ENCODE assay signal across 17 cellular contexts in the genomic region with DNA sequence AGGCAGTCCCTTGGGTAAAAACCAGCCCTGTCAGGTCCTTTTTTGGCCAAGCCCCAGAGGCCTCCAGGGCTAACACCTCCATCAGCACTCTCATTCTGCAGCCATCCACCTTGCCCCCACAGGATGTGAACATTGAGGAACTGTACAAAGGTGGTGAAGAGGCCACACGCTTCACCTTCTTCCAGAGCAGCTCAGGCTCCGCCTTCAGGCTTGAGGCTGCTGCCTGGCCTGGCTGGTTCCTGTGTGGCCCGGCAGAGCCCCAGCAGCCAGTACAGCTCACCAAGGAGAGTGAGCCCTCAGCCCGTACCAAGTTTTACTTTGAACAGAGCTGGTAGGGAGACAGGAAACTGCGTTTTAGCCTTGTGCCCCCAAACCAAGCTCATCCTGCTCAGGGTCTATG. TPM values are rescaled to one million over a fixed set of nuclear protein-coding genes. Genes with fewer than 3 reads are reported as not detected.
DNase-seq lines count a peak whose midpoint lies in the region; ATAC-seq and TF ChIP-seq lines count a peak whose summit lies in the region.
"Had no signal": no experiment of that assay in that cellular context is flagged by ENCODE, and none has a peak within 500 bp of the region (broad histone marks: within the 10 kb centered on the region; RNA-seq: fewer than 3 reads in every experiment).

No MANE protein-coding gene starts in this region.

- CTCF ChIA-PET in mammary epithelial cell (lab: Charles Lee; ENCODE audit: low non-redundant PET) = no interaction called here
- CTCF ChIA-PET in MCF 10A (lab: Yijun Ruan, JAX) = interaction anchor here (12.2 kb wide), 1 partner anchor 126 kb away, joined by 267 read pairs; no protein-coding TSS in a partner anchor

- POLR2A ChIA-PET in MCF 10A (lab: Yijun Ruan, JAX) = no interaction called here

- H3K4me1 ChIP-seq in mammary epithelial cell (ENCODE audit: insufficient read depth, low read length) = peaks cover 72% of the 10 kb centered on the region
- H3K4me1 ChIP-seq in tibial artery = no peaks in the 10 kb centered on the region

- peak overlapping the region; percentile 20 for H2AFZ ChIP-seq in mammary epithelial cell (ENCODE audit: low read depth, low read length)

- no peaks in the 10 kb centered on the region for H3K9me3 ChIP-seq in mammary epithelial cell (replicated peaks; ENCODE audit: insufficient read depth, low read length)
- no peaks in the 10 kb centered on the region for H3K9me3 ChIP-seq in tibial artery
- H3K9me3 ChIP-seq: BLaER1 had no signal

- peak; percentile 20 for ATAC-seq in left colon
- ATAC-seq: GM12878 had no signal

- no peaks in the 10 kb centered on the region for H3K9me3 Mint-ChIP-seq in activated CD4-positive, alpha-beta T cell treated with anti-CD3 and anti-CD28 coated beads, Interleukin-2, amount 10 ng/mL, durations not matched to agents 24 days and 14 days
- H3K9me3 Mint-ChIP-seq in MCF 10A (ENCODE audit: unreplicated experiment) = no peaks in the 10 kb centered on the region
- H3K9me3 Mint-ChIP-seq in activated naive CD8-positive, alpha-beta T cell treated with anti-CD3 and anti-CD28 coated beads for 36 hours = no peaks in the 10 kb centered on the region

- no peak overlapping the region for H3K9ac ChIP-seq in mammary epithelial cell (ENCODE audit: insufficient read depth, low read length)
- H3K9ac ChIP-seq: BLaER1 had no signal

- no peak overlapping the region for H3K27ac ChIP-seq in mammary epithelial cell (ENCODE audit: insufficient read depth, low read depth, low read length)
- H3K27ac ChIP-seq in tibial artery = no peak overlapping the region
- H3K27ac ChIP-seq: BLaER1, RWPE1 had no signal

- dilution Hi-C loops in mammary epithelial cell (cut with HindIII; ENCODE audit: low sequenced_read_pairs) = no loop called here

- BruUV-seq in mammary epithelial cell (replicated peaks; lab: Mats Ljungman, UMichigan) = no TSS peak
- no TSS peak for BruUV-seq in MCF 10A (replicated peaks; lab: Mats Ljungman, UMichigan)

- 72% methylated on average over 4 of the region's 5 CpGs for whole genome bisulfite sequencing in mammary epithelial cell (ENCODE audit: low coverage, missing lambda C conversion rate)

- intact Hi-C loops in activated CD4-positive, alpha-beta T cell treated with anti-CD3 and anti-CD28 coated beads, Interleukin-2, amount 10 ng/mL, durations not matched to agents 24 days and 14 days (cut with micrococcal nuclease) = loop anchor here (5.0 kb wide), 1 partner anchor 317 kb away; no protein-coding TSS in a partner anchor
- intact Hi-C loops in mammary epithelial cell (cut with micrococcal nuclease) (loop anchor here (5.0 kb wide), 1 partner anchor 103 kb away; no protein-coding TSS in a partner anchor), MCF 10A (cut with micrococcal nuclease) (no loop called here), left colon (cut with DNase I, micrococcal nuclease) (no loop called here), tibial artery (cut with DNase I; ENCODE audit: low total_unique reads) (no loop called here)

- DNase-seq in activated CD4-positive, alpha-beta T cell treated with anti-CD3 and anti-CD28 coated beads, Interleukin-2, amount 10 ng/mL, durations not matched to agents 24 days and 14 days = peak; percentile 63
- no peak for DNase-seq in activated CD4-positive, alpha-beta T cell treated with anti-CD3 and anti-CD28 coated beads for 1 hour
- DNase-seq in mammary epithelial cell = no peak
- no peak for DNase-seq in MCF 10A (ENCODE audit: unreplicated experiment)
- DNase-seq in left colon = no peak
- DNase-seq in tibial artery = no peak
- DNase-seq in NCI-H446 (lab: John Stamatoyannopoulos, UW) = no peak
- no peak for DNase-seq in activated naive CD8-positive, alpha-beta T cell treated with anti-CD3 and anti-CD28 coated beads for 36 hours
- DNase-seq: DMS79 treated with DMSO at 0.1 percent for 48 hours, GOT3, MV-4-11, NCI-H1417, NCI-H187 treated with DMSO at 0.1 percent for 48 hours had no signal

- H3K4me3 ChIP-seq in mammary epithelial cell (replicated peaks in 1 of 3; ENCODE audit: insufficient read depth in 1 of 3, low read depth in 2 of 3, low read length in 3 of 3) (no peak overlapping the region), tibial artery (no peak overlapping the region)
- H3K4me3 ChIP-seq: BLaER1, GM12878 had no signal

- no peak for TF ChIP-seq CTCF in mammary epithelial cell (conservative IDR thresholded peaks at IDR 0.05 in 1 of 2, IDR thresholded peaks at IDR 0.05 in 1 of 2; ENCODE audit: extremely low read depth in 1 of 2, insufficient read depth in 1 of 2, low read depth in 1 of 2, low read length in 2 of 2)
- TF ChIP-seq CTCF in MCF 10A (IDR thresholded peaks at IDR 0.05; ENCODE audit: unreplicated experiment) = no peak
- TF ChIP-seq CTCF in tibial artery (IDR thresholded peaks at IDR 0.05) = no peak

- peaks cover 14% of the 10 kb centered on the region for H3K4me1 Mint-ChIP-seq in activated CD4-positive, alpha-beta T cell treated with anti-CD3 and anti-CD28 coated beads, Interleukin-2, amount 10 ng/mL, durations not matched to agents 24 days and 14 days
- peaks cover 28% of the 10 kb centered on the region for H3K4me1 Mint-ChIP-seq in MCF 10A (ENCODE audit: insufficient read depth, unreplicated experiment)
- H3K4me1 Mint-ChIP-seq in activated naive CD8-positive, alpha-beta T cell treated with anti-CD3 and anti-CD28 coated beads for 36 hours = peaks cover 8% of the 10 kb centered on the region

- in situ Hi-C loops in mammary epithelial cell (cut with MboI; ENCODE audit: low sequenced_read_pairs in 2 of 2) = no loop called here

- H3K79me2 ChIP-seq in mammary epithelial cell (ENCODE audit: insufficient read depth, low read length) = no peaks in the 10 kb centered on the region

- H3K27me3 ChIP-seq in mammary epithelial cell (ENCODE audit: insufficient read depth, low read length) = no peaks in the 10 kb centered on the region
- peaks cover 0 to 8% of the 10 kb centered on the region in 2 donors for H3K27me3 ChIP-seq in tibial artery
- H3K27me3 ChIP-seq: BLaER1 had no signal

- no peak overlapping the region for H3K27ac Mint-ChIP-seq in activated CD4-positive, alpha-beta T cell treated with anti-CD3 and anti-CD28 coated beads, Interleukin-2, amount 10 ng/mL, durations not matched to agents 24 days and 14 days
- H3K27ac Mint-ChIP-seq in MCF 10A (ENCODE audit: low read depth, unreplicated experiment) = no peak overlapping the region
- H3K27ac Mint-ChIP-seq in activated naive CD8-positive, alpha-beta T cell treated with anti-CD3 and anti-CD28 coated beads for 36 hours = no peak overlapping the region

- H3K36me3 ChIP-seq in mammary epithelial cell (ENCODE audit: insufficient read depth, low read length) = no peaks in the 10 kb centered on the region
- no peaks in the 10 kb centered on the region for H3K36me3 ChIP-seq in tibial artery
- H3K36me3 ChIP-seq: BLaER1 had no signal

- no peak overlapping the region for H3K4me2 ChIP-seq in mammary epithelial cell (ENCODE audit: insufficient read depth, low read depth, low read length)
- H3K4me2 ChIP-seq: BLaER1 had no signal

- no peak overlapping the region for H3K4me3 Mint-ChIP-seq in activated CD4-positive, alpha-beta T cell treated with anti-CD3 and anti-CD28 coated beads, Interleukin-2, amount 10 ng/mL, durations not matched to agents 24 days and 14 days
- no peak overlapping the region for H3K4me3 Mint-ChIP-seq in MCF 10A (ENCODE audit: unreplicated experiment)
- H3K4me3 Mint-ChIP-seq in activated naive CD8-positive, alpha-beta T cell treated with anti-CD3 and anti-CD28 coated beads for 36 hours = no peak overlapping the region

- H3K27me3 Mint-ChIP-seq in activated CD4-positive, alpha-beta T cell treated with anti-CD3 and anti-CD28 coated beads, Interleukin-2, amount 10 ng/mL, durations not matched to agents 24 days and 14 days = peaks cover 11% of the 10 kb centered on the region
- H3K27me3 Mint-ChIP-seq in MCF 10A (ENCODE audit: insufficient read depth, unreplicated experiment) = no peaks in the 10 kb centered on the region
- no peaks in the 10 kb centered on the region for H3K27me3 Mint-ChIP-seq in activated naive CD8-positive, alpha-beta T cell treated with anti-CD3 and anti-CD28 coated beads for 36 hours

- no peaks in the 10 kb centered on the region for H3K36me3 Mint-ChIP-seq in activated CD4-positive, alpha-beta T cell treated with anti-CD3 and anti-CD28 coated beads, Interleukin-2, amount 10 ng/mL, durations not matched to agents 24 days and 14 days (ENCODE audit: low read depth)
- H3K36me3 Mint-ChIP-seq in MCF 10A (ENCODE audit: insufficient read depth, unreplicated experiment) = no peaks in the 10 kb centered on the region
- H3K36me3 Mint-ChIP-seq in activated naive CD8-positive, alpha-beta T cell treated with anti-CD3 and anti-CD28 coated beads for 36 hours = no peaks in the 10 kb centered on the region

- H4K20me1 ChIP-seq in mammary epithelial cell (ENCODE audit: insufficient read depth, low read length) = no peaks in the 10 kb centered on the region
- H4K20me1 ChIP-seq: BLaER1 had no signal

RNA-seq across cellular contexts. Expression of gene IL1F10, which starts 7.3 kb away (rescaled TPM):
- total RNA-seq in activated CD4-positive, alpha-beta T cell treated with anti-CD3 and anti-CD28 coated beads, Interleukin-2, amount 10 ng/mL, durations not matched to agents 24 days and 14 days = not detected in 2 replicates
- total RNA-seq in mammary epithelial cell (not detected), MCF 10A (2022) (not detected in 2 replicates), left colon (not detected)
- 0.09 TPM for polyA plus RNA-seq in mammary epithelial cell
- polyA minus RNA-seq in mammary epithelial cell = not detected
- total RNA-seq in activated naive CD8-positive, alpha-beta T cell treated with anti-CD3 and anti-CD28 coated beads for 36 hours = not detected
- total RNA-seq: A172, GM12878 had no signal
- polyA plus RNA-seq: GM12878 had no signal

RNA-seq across cellular contexts. Expression of gene IL36RN, which starts 16.0 kb away (rescaled TPM):
- total RNA-seq in activated CD4-positive, alpha-beta T cell treated with anti-CD3 and anti-CD28 coated beads, Interleukin-2, amount 10 ng/mL, durations not matched to agents 24 days and 14 days = not detected in 2 replicates
- total RNA-seq in mammary epithelial cell = 1 to 10 TPM in 1 of 2 donors, under 1 TPM in 1; 0.67 to 1.3 TPM
- 0.46 TPM for polyA plus RNA-seq in mammary epithelial cell
- not detected for polyA minus RNA-seq in mammary epithelial cell
- total RNA-seq in MCF 10A (2022) = not detected in 2 replicates
- total RNA-seq in left colon = not detected
- total RNA-seq in activated naive CD8-positive, alpha-beta T cell treated with anti-CD3 and anti-CD28 coated beads for 36 hours = not detected
- total RNA-seq: A172, GM12878 had no signal
- polyA plus RNA-seq: GM12878 had no signal

RNA-seq across cellular contexts. Expression of gene IL36B, which starts 22.4 kb away (rescaled TPM):
- total RNA-seq in activated CD4-positive, alpha-beta T cell treated with anti-CD3 and anti-CD28 coated beads, Interleukin-2, amount 10 ng/mL, durations not matched to agents 24 days and 14 days = not detected in 2 replicates
- total RNA-seq in mammary epithelial cell = not detected
- polyA plus RNA-seq in mammary epithelial cell = 0.07 TPM
- polyA minus RNA-seq in mammary epithelial cell = not detected
- not detected in 2 replicates for total RNA-seq in MCF 10A (2022)
- not detected for total RNA-seq in left colon
- not detected for total RNA-seq in activated naive CD8-positive, alpha-beta T cell treated with anti-CD3 and anti-CD28 coated beads for 36 hours
- total RNA-seq: GM12878 had no signal
- polyA plus RNA-seq: GM12878 had no signal

RNA-seq across cellular contexts. Expression of gene IL1RN, which starts 52.4 kb away (rescaled TPM):
- 3.0 and 3.3 TPM in 2 replicates for total RNA-seq in activated CD4-positive, alpha-beta T cell treated with anti-CD3 and anti-CD28 coated beads, Interleukin-2, amount 10 ng/mL, durations not matched to agents 24 days and 14 days
- total RNA-seq in mammary epithelial cell (10 to 100 TPM in 1 of 2 donors, 1 to 10 TPM in 1; 1.0 to 18.0 TPM), MCF 10A (2022) (0.39 TPM in 1 of 2 replicates, not detected in the other), left colon (10 to 100 TPM in 1 of 2 donors, 1 to 10 TPM in 1; 2.6 to 15.7 TPM)
- polyA plus RNA-seq in mammary epithelial cell = 38.0 TPM
- 21.7 TPM for polyA minus RNA-seq in mammary epithelial cell
- under 1 TPM; 0.19 to 0.30 TPM for total RNA-seq in activated naive CD8-positive, alpha-beta T cell treated with anti-CD3 and anti-CD28 coated beads for 36 hours
- total RNA-seq: A172, GM12878 had no signal

Comparison
In these comparisons a context has a peak if more than half of its experiments do, and no peak if none do; other contexts are left out.
1. intact Hi-C loops: an anchor here in activated CD4-positive, alpha-beta T cell treated with anti-CD3 and anti-CD28 coated beads, Interleukin-2, amount 10 ng/mL, durations not matched to agents 24 days and 14 days (5.0 kb wide) and mammary epithelial cell (5.0 kb wide); none called in MCF 10A, left colon and tibial artery.